ENCODE assay signal across 14 cellular contexts in genomic region chr13:50299546-50300249, GRCh38.
"Had no signal": no experiment of that assay in that cellular context is flagged by ENCODE, and none has a peak within 500 bp of the region (broad histone marks: within the 10 kb centered on the region; RNA-seq: fewer than 3 reads in every experiment).

No MANE protein-coding gene starts in this region.

- H3K27ac ChIP-seq: adrenal gland, left lung, prostate gland, spleen, stomach, testis, upper lobe of right lung had no signal

- ATAC-seq: left lung, mucosa of descending colon, right cardiac atrium, upper lobe of right lung had no signal

- H3K27ac Mint-ChIP-seq: nephron had no signal

- H3K36me3 ChIP-seq: adrenal gland, left lung, prostate gland, spleen, stomach, upper lobe of right lung had no signal

- H3K4me3 Mint-ChIP-seq: nephron had no signal

- DNase-seq: activated naive CD4-positive, alpha-beta T cell treated with anti-CD3 and anti-CD28 coated beads, Interleukin-2, amount 50 U/mL, for 16 hours; adrenal gland; erythroblast; hippocampal formation; kidney; left lung; mucosa of descending colon; right cardiac atrium; spleen; stomach; testis; upper lobe of right lung had no signal

- H3K9me3 ChIP-seq: adrenal gland, left lung, prostate gland, stomach, testis, upper lobe of right lung had no signal

- H3K27me3 ChIP-seq: adrenal gland, left lung, spleen, stomach, testis, upper lobe of right lung had no signal

- H3K4me3 ChIP-seq: adrenal gland, left lung, mucosa of descending colon, prostate gland, spleen, stomach, testis, upper lobe of right lung had no signal

- FAIRE-seq: kidney had no signal

- H3K4me1 ChIP-seq: adrenal gland, left lung, prostate gland, stomach, testis, upper lobe of right lung had no signal
